ENCODE assay signal across 8 cellular contexts in the genomic region with DNA sequence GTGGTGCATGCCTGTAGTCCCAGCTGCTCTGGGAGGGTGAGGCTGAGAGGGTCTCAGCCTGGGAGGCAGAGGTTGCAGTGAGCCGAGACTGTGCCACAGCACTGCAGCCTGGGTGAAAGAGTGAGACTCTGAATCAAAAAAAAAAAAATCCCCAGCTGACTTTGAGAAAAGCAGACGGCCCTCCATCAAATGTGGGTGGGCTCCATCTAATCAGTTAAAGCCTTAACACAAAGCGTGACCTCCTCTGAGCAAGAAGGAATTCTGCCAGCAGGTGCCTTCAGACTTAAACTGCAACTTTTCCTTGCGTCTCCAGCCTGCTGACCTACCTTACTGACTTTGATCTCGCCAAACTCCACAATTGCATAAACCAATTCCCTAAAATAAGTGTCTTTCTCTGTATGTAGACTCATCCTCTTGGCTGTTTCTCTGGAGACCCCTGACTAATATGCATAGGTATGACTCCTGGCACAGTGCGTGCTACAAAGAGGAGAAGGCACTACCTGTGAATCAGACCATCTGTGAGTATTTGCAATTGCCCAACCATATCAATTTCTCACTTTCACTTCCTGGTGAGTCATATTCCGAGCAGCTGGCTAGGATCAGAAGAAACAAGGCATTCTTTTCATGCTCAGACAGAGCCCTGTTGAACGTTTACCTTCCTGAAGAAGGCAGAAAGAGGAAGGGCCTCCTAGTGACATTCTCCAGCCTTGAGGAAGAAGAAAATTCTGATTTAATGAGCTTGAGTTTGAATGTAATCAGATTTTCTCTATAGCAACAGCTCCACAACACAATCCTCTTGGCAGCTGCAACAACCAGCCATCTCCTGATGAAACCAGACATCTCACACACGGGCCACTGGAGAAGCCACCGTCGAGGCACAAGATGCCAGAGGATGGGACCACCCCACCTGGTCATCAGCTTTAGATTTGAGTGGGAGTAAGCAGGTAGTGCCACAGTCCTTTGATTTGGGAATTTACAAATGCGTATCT. TPM values are rescaled to one million over a fixed set of nuclear protein-coding genes. Genes with fewer than 3 reads are reported as not detected.
DNase-seq lines count a peak whose midpoint lies in the region; ATAC-seq and TF ChIP-seq lines count a peak whose summit lies in the region.

No MANE protein-coding gene starts in this region.

- H3K79me2 ChIP-seq in OCI-LY3 (ENCODE audit: low read length), result no peaks in the 10 kb centered on the region

- H3K4me1 ChIP-seq in OCI-LY3 (ENCODE audit: low read length), result peaks cover 36% of the 10 kb centered on the region

- peak overlapping the region; percentile 65 for H3K4me3 ChIP-seq in OCI-LY3 (ENCODE audit: low read length)

- TF ChIP-seq CTCF in GM20000 (IDR thresholded peaks at IDR 0.05; ENCODE audit: extremely low read depth, missing control alignments), result no peak
- no peak for TF ChIP-seq CTCF in OCI-LY3 (IDR thresholded peaks at IDR 0.05; ENCODE audit: low read depth, low read length)
- no peak for TF ChIP-seq CTCF in WTC11 (IDR thresholded peaks at IDR 0.05)

- DNase-seq in DMS53 (lab: John Stamatoyannopoulos, UW), result peak; percentile 98
- peak; percentile 72 for DNase-seq in GM20000 (ENCODE audit: low spot score)
- DNase-seq in kidney glomerular epithelial cell (lab: John Stamatoyannopoulos, UW), result peak; percentile 100
- DNase-seq in stimulated activated CD8-positive, alpha-beta memory T cell treated with anti-CD3 and anti-CD28 coated beads, Interleukin-12 subunit alpha, Interleukin-12 subunit beta, amount 100 ng/mL, for 24 hours (ENCODE audit: extremely low read depth), result peak; percentile 20
- no peak for DNase-seq in WTC11 (ENCODE audit: low spot score)

- H3K27ac ChIP-seq in OCI-LY3 (ENCODE audit: low read length) (peak overlapping the region; percentile 72), angular gyrus (ENCODE audit: low read depth, low read length) (peak overlapping the region; percentile 49)

- H3K4me2 ChIP-seq in OCI-LY3 (ENCODE audit: low read length), result peak overlapping the region; percentile 94

- no peaks in the 10 kb centered on the region for H3K36me3 ChIP-seq in OCI-LY3 (replicated peaks; ENCODE audit: low read depth, low read length)

- no peak overlapping the region for H3K27ac Mint-ChIP-seq in WTC11

- ATAC-seq in HG03565 (IDR thresholded peaks at IDR 0.05; ENCODE audit: unreplicated experiment) (peak; percentile 91), WTC11 (no peak)

- no peak overlapping the region for H3K4me3 Mint-ChIP-seq in WTC11

- H3K4me1 Mint-ChIP-seq in WTC11, result peaks cover 11% of the 10 kb centered on the region

- no peaks in the 10 kb centered on the region for H3K9me3 ChIP-seq in OCI-LY3 (ENCODE audit: insufficient read depth, low read length)

- CTCF ChIA-PET in WTC11 (lab: Charles Lee), result no interaction called here

- no peaks in the 10 kb centered on the region for H3K27me3 ChIP-seq in OCI-LY3 (ENCODE audit: low read depth, low read length)

- H4K20me1 ChIP-seq in OCI-LY3 (ENCODE audit: insufficient read depth, low read length), result no peaks in the 10 kb centered on the region

- H3K36me3 Mint-ChIP-seq in WTC11, result no peaks in the 10 kb centered on the region

- H3K9me3 Mint-ChIP-seq in WTC11, result peaks cover 8% of the 10 kb centered on the region

- H3K9ac ChIP-seq in OCI-LY3 (ENCODE audit: low read length), result peak overlapping the region; percentile 38

- POLR2A ChIA-PET in WTC11 (lab: Charles Lee), result no interaction called here

- no peaks in the 10 kb centered on the region; the same call in 1 of the 2 replicates for H3K27me3 Mint-ChIP-seq in WTC11 (ENCODE audit: low read depth)

- H2AFZ ChIP-seq in OCI-LY3 (ENCODE audit: low read depth, low read length), result no peak overlapping the region

TF ChIP-seq in WTC11, 78 proteins besides CTCF, POLR2A, EP300 and RAD21:
- TF ChIP-seq ZNF396 (CRISPR knock-in tag; IDR thresholded peaks at IDR 0.05; ENCODE audit: borderline replicate concordance) (no peak), MXD4 (CRISPR knock-in tag; IDR thresholded peaks at IDR 0.05; ENCODE audit: borderline replicate concordance) (no peak)
- TF ChIP-seq, protein P1, sequence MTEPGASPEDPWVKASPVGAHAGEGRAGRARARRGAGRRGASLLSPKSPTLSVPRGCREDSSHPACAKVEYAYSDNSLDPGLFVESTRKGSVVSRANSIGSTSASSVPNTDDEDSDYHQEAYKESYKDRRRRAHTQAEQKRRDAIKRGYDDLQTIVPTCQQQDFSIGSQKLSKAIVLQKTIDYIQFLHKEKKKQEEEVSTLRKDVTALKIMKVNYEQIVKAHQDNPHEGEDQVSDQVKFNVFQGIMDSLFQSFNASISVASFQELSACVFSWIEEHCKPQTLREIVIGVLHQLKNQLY (CRISPR knock-in tag; IDR thresholded peaks at IDR 0.05), result no peak
- TF ChIP-seq, protein P2, sequence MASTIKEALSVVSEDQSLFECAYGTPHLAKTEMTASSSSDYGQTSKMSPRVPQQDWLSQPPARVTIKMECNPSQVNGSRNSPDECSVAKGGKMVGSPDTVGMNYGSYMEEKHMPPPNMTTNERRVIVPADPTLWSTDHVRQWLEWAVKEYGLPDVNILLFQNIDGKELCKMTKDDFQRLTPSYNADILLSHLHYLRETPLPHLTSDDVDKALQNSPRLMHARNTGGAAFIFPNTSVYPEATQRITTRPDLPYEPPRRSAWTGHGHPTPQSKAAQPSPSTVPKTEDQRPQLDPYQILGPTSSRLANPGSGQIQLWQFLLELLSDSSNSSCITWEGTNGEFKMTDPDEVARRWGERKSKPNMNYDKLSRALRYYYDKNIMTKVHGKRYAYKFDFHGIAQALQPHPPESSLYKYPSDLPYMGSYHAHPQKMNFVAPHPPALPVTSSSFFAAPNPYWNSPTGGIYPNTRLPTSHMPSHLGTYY (CRISPR knock-in tag; IDR thresholded peaks at IDR 0.05), result no peak

RNA-seq across cellular contexts. Expression of a gene that starts 54.3 kb away (rescaled TPM):
- 10.4 to 12.2 TPM (median 10.8 TPM) in 3 replicates for total RNA-seq in WTC11 (2021)
